ENCODE assay signal across 2 cellular contexts in genomic region chr6:168130683-168131371, GRCh38.
TF ChIP-seq lines count a peak whose summit lies in the region.

No MANE protein-coding gene starts in this region.

TF ChIP-seq in HepG2, 621 proteins besides CTCF, POLR2A, EP300 and RAD21:
- TF ChIP-seq PAF1 (CRISPR knock-in tag; IDR thresholded peaks at IDR 0.05) (no peak), PATZ1 (CRISPR knock-in tag; IDR thresholded peaks at IDR 0.05) (peak; percentile 17; the same call in 1 of the 2 replicates), ZNF337 (CRISPR knock-in tag; IDR thresholded peaks at IDR 0.05; ENCODE audit: borderline replicate concordance, low read depth) (no peak), ZBTB21 (CRISPR knock-in tag; IDR thresholded peaks at IDR 0.05) (no peak), TBX3 (IDR thresholded peaks at IDR 0.05; ENCODE audit: borderline replicate concordance) (0 out of 2 replicates have a peak, but pooled peaks have one; percentile 4), ZNF790 (CRISPR knock-in tag; IDR thresholded peaks at IDR 0.05; ENCODE audit: borderline replicate concordance) (no peak), RFXANK (CRISPR knock-in tag; IDR thresholded peaks at IDR 0.05) (no peak), ZNF329 (CRISPR knock-in tag; IDR thresholded peaks at IDR 0.05; ENCODE audit: low read depth) (no peak), ZBTB34 (CRISPR knock-in tag; IDR thresholded peaks at IDR 0.05) (no peak)

TF ChIP-seq in H1, 55 proteins besides CTCF, POLR2A, EP300 and RAD21:
- no peak for TF ChIP-seq HDAC6 (IDR thresholded peaks at IDR 0.05; ENCODE audit: low read depth, low read length)
- TF ChIP-seq E2F6 (IDR thresholded peaks at IDR 0.05): peak; percentile 67
- TF ChIP-seq RBBP5 (IDR thresholded peaks at IDR 0.05; ENCODE audit: borderline replicate concordance, low read depth, low read length): no peak
- no peak for TF ChIP-seq SAP30 (IDR thresholded peaks at IDR 0.05; ENCODE audit: insufficient read depth, insufficient replicate concordance, low read length)
- TF ChIP-seq TAF7 (optimal IDR thresholded peaks at IDR 0.05; ENCODE audit: borderline replicate concordance, low read depth, low read length): no peak
- no peak for TF ChIP-seq KDM4A (IDR thresholded peaks at IDR 0.05; ENCODE audit: low read depth, low read length, severe bottlenecking)
- TF ChIP-seq SIRT6 (IDR thresholded peaks at IDR 0.05; ENCODE audit: low read length): no peak
